Comparison of ENCODE assay signal across 8 cellular contexts in genomic region chr13:105827074-105827473, GRCh38.
"Had no signal": no experiment of that assay in that cellular context is flagged by ENCODE, and none has a peak within 500 bp of the region (broad histone marks: within the 10 kb centered on the region; RNA-seq: fewer than 3 reads in every experiment).

No MANE protein-coding gene starts in this region.

- H3K27ac Mint-ChIP-seq: GM23338, HFFc6, IgD-negative memory B cell had no signal

- H3K4me3 Mint-ChIP-seq: GM23338, HFFc6, IgD-negative memory B cell had no signal

- DNase-seq: H7, HFFc6 had no signal

- H3K9me3 ChIP-seq: HAP-1 had no signal

- ATAC-seq: GM23338, HCT116, HepG2 had no signal

- H3K4me1 Mint-ChIP-seq: GM23338, IgD-negative memory B cell had no signal

- H3K36me3 Mint-ChIP-seq: IgD-negative memory B cell had no signal

- H3K27ac ChIP-seq: HL-60 had no signal

- H3K4me3 ChIP-seq: GM23338, HAP-1 had no signal

- H3K4me1 ChIP-seq: HAP-1 had no signal

- H3K36me3 ChIP-seq: HAP-1 had no signal
